ENCODE assay signal across 17 cellular contexts in the genomic region with DNA sequence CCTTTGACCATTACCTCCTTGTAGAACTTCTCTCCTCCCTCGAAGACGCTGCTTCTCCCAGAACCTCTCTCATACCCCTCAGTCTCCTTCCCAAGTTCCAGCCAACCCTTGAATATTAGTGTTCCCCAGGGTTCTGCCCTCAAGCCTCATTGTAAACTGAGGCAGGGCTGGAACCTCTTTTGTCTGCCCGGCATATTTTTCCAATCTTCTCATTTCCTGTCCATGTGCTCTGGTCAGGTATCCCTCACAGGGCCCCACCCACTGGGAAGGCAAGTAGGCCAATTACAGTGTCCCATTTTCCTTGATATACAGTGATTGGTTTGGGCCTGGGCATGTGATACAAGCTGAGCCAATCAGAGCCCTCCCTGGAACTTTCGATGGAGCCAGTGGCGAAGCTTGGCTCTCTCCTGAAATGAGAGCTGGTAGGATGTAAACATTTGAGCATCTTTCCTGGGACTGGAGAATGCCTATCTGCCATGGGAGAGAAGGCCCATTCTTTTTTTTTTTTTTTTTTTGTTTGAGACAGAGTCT. TPM values are rescaled to one million over a fixed set of nuclear protein-coding genes. Genes with fewer than 3 reads are reported as not detected.
A peak's percentile ranks its signal among the peaks of the same experiment; 100 is the strongest.
DNase-seq lines count a peak whose midpoint lies in the region; ATAC-seq lines count a peak whose summit lies in the region.
"Had no signal": no experiment of that assay in that cellular context is flagged by ENCODE, and none has a peak within 500 bp of the region (broad histone marks: within the 10 kb centered on the region; RNA-seq: fewer than 3 reads in every experiment).

No MANE protein-coding gene starts in this region.

- DNase-seq in activated CD4-positive, alpha-beta T cell treated with anti-CD3 and anti-CD28 coated beads for 36 hours = no peak
- DNase-seq in activated CD4-positive, alpha-beta T cell treated with anti-CD3 and anti-CD28 coated beads for 48 hours = no peak
- DNase-seq in CD4-positive, alpha-beta memory T cell = no peak
- DNase-seq in T-cell = no peak
- no peak for DNase-seq in memory B cell (ENCODE audit: low spot score in 2 of 2)
- no peak for DNase-seq in NCI-H2029 (lab: John Stamatoyannopoulos, UW)
- no peak for DNase-seq in amniotic stem cell (lab: John Stamatoyannopoulos, UW)
- DNase-seq: activated CD8-positive, alpha-beta memory T cell treated with anti-CD3 and anti-CD28 coated beads, Interleukin-2, amount 50 U/mL, for 4 hours; activated gamma-delta T cell; Caco-2; effector memory CD8-positive, alpha-beta T cell; Kasumi-1; left ventricle myocardium inferior; NCI-H1092 treated with DMSO at 0.1 percent for 48 hours; NCI-H526 treated with DMSO at 0.1 percent for 48 hours had no signal

- peaks cover 6% of the 10 kb centered on the region for H3K9me3 Mint-ChIP-seq in activated CD4-positive, alpha-beta T cell treated with anti-CD3 and anti-CD28 coated beads for 36 hours (ENCODE audit: low read depth)
- no peaks in the 10 kb centered on the region for H3K9me3 Mint-ChIP-seq in CD4-positive, alpha-beta memory T cell
- H3K9me3 Mint-ChIP-seq in T-cell (no peaks in the 10 kb centered on the region), memory B cell (no peaks in the 10 kb centered on the region)
- H3K9me3 Mint-ChIP-seq: effector memory CD8-positive, alpha-beta T cell had no signal

- intact Hi-C loops in activated CD4-positive, alpha-beta T cell treated with anti-CD3 and anti-CD28 coated beads for 36 hours (cut with DNase I, micrococcal nuclease) = loop anchor here in 1 of 2 experiments (5.0 kb wide), 2 partner anchors 274 to 1351 kb away; a partner anchor contains a TSS
- intact Hi-C loops in CD4-positive, alpha-beta memory T cell (cut with micrococcal nuclease) = no loop called here

- H3K4me3 ChIP-seq in CD4-positive, alpha-beta memory T cell (ENCODE audit: low read length in 2 of 2) = no peak overlapping the region
- H3K4me3 ChIP-seq: left ventricle myocardium inferior, thoracic aorta had no signal

- no peaks in the 10 kb centered on the region for H3K27me3 Mint-ChIP-seq in activated CD4-positive, alpha-beta T cell treated with anti-CD3 and anti-CD28 coated beads for 36 hours
- no peaks in the 10 kb centered on the region for H3K27me3 Mint-ChIP-seq in CD4-positive, alpha-beta memory T cell
- H3K27me3 Mint-ChIP-seq in T-cell (no peaks in the 10 kb centered on the region), memory B cell (no peaks in the 10 kb centered on the region)
- H3K27me3 Mint-ChIP-seq: effector memory CD8-positive, alpha-beta T cell had no signal

- no peaks in the 10 kb centered on the region for H3K36me3 ChIP-seq in CD4-positive, alpha-beta memory T cell (ENCODE audit: insufficient read depth, low read length)
- H3K36me3 ChIP-seq: left ventricle myocardium inferior, thoracic aorta had no signal

- H3K27ac ChIP-seq in CD4-positive, alpha-beta memory T cell (ENCODE audit: low read depth, low read length) = no peak overlapping the region
- H3K27ac ChIP-seq: left ventricle myocardium inferior, thoracic aorta had no signal

- H3K27ac Mint-ChIP-seq in activated CD4-positive, alpha-beta T cell treated with anti-CD3 and anti-CD28 coated beads for 36 hours = peak overlapping the region; percentile 23
- peak overlapping the region; percentile 87 to 97 (median 92) for H3K27ac Mint-ChIP-seq in CD4-positive, alpha-beta memory T cell
- peak overlapping the region; percentile 95 to 99 for H3K27ac Mint-ChIP-seq in T-cell
- H3K27ac Mint-ChIP-seq in memory B cell = peak overlapping the region; percentile 49

- no peaks in the 10 kb centered on the region for H3K27me3 ChIP-seq in CD4-positive, alpha-beta memory T cell (ENCODE audit: insufficient read depth, low read length)

- POLR2A ChIA-PET in activated CD4-positive, alpha-beta T cell treated with anti-CD3 and anti-CD28 coated beads for 36 hours (lab: Charles Lee) = no interaction called here
- POLR2A ChIA-PET in CD4-positive, alpha-beta memory T cell (lab: Charles Lee; ENCODE audit: partially characterized antibody) = interaction anchor here (5.4 to 7.2 kb wide), 5 partner anchors 16 to 88 kb away, joined by 38 to 430 read pairs (median 154); a partner anchor contains a TSS
- POLR2A ChIA-PET in T-cell (lab: Charles Lee) = no interaction called here

- ATAC-seq in activated CD4-positive, alpha-beta T cell treated with anti-CD3 and anti-CD28 coated beads for 36 hours = no peak
- ATAC-seq in T-cell (replicated peaks in 1 of 4) (no peak), memory B cell (ENCODE audit: low read depth) (no peak), GM18868 (IDR thresholded peaks at IDR 0.05; ENCODE audit: unreplicated experiment) (no peak)
- ATAC-seq: effector memory CD8-positive, alpha-beta T cell had no signal

- H3K9me3 ChIP-seq in CD4-positive, alpha-beta memory T cell (ENCODE audit: control insufficient read depth in 1 of 2, low read length in 2 of 2) = no peaks in the 10 kb centered on the region
- H3K9me3 ChIP-seq: Caco-2, left ventricle myocardium inferior, thoracic aorta had no signal

- peaks cover 97% of the 10 kb centered on the region for H3K4me1 ChIP-seq in CD4-positive, alpha-beta memory T cell (ENCODE audit: insufficient read depth, low read length)
- H3K4me1 ChIP-seq: Caco-2 had no signal

- CTCF ChIA-PET in activated CD4-positive, alpha-beta T cell treated with anti-CD3 and anti-CD28 coated beads for 36 hours (lab: Charles Lee) = interaction anchor here (1.2 kb wide), 1 partner anchor 25 kb away, joined by 3 read pairs; no protein-coding TSS in a partner anchor
- CTCF ChIA-PET in CD4-positive, alpha-beta memory T cell (lab: Charles Lee; ENCODE audit: partially characterized antibody) = interaction anchor here (0.7 to 7.2 kb wide), 5 partner anchors 15 to 133 kb away, joined by 3 to 130 read pairs (median 13); a partner anchor contains a TSS
- CTCF ChIA-PET in T-cell (lab: Charles Lee) = interaction anchor here in 1 of 2 donors (0.5 kb wide), 1 partner anchor 12 kb away, joined by 7 read pairs; no protein-coding TSS in a partner anchor

- H3K4me3 Mint-ChIP-seq in activated CD4-positive, alpha-beta T cell treated with anti-CD3 and anti-CD28 coated beads for 36 hours = no peak overlapping the region
- H3K4me3 Mint-ChIP-seq in CD4-positive, alpha-beta memory T cell = peak overlapping the region in 2 of 8 donors; percentile 11 to 58
- H3K4me3 Mint-ChIP-seq in T-cell (no peak overlapping the region), memory B cell (no peak overlapping the region)
- H3K4me3 Mint-ChIP-seq: effector memory CD8-positive, alpha-beta T cell had no signal

- H3K4me1 Mint-ChIP-seq in activated CD4-positive, alpha-beta T cell treated with anti-CD3 and anti-CD28 coated beads for 36 hours = peaks cover 96% of the 10 kb centered on the region
- H3K4me1 Mint-ChIP-seq in CD4-positive, alpha-beta memory T cell = peaks cover 76 to 99% (median 89%) of the 10 kb centered on the region in 4 donors
- peaks cover 94 to 96% (median 95%) of the 10 kb centered on the region in 3 donors for H3K4me1 Mint-ChIP-seq in T-cell
- peaks cover 78% of the 10 kb centered on the region for H3K4me1 Mint-ChIP-seq in memory B cell

- peaks cover 4% of the 10 kb centered on the region for H3K36me3 Mint-ChIP-seq in activated CD4-positive, alpha-beta T cell treated with anti-CD3 and anti-CD28 coated beads for 36 hours (ENCODE audit: low read depth)
- peaks cover 1 to 3% of the 10 kb centered on the region in 2 donors for H3K36me3 Mint-ChIP-seq in CD4-positive, alpha-beta memory T cell
- H3K36me3 Mint-ChIP-seq in T-cell = no peaks in the 10 kb centered on the region
- peaks cover 3% of the 10 kb centered on the region for H3K36me3 Mint-ChIP-seq in memory B cell

RNA-seq across cellular contexts. Expression of a gene that starts 57.1 kb away (rescaled TPM):
- total RNA-seq in activated CD4-positive, alpha-beta T cell treated with anti-CD3 and anti-CD28 coated beads for 36 hours = 10 to 100 TPM; 42.6 to 43.9 TPM
- total RNA-seq in CD4-positive, alpha-beta memory T cell = 10 to 100 TPM; 89.6 to 98.0 TPM
- polyA plus RNA-seq in CD4-positive, alpha-beta memory T cell = 10 to 100 TPM in 1 of 2 donors, 1 to 10 TPM in 1; 8.9 to 20.1 TPM
- 10 to 100 TPM; 20.7 to 99.7 (median 81.3) TPM for total RNA-seq in T-cell

Comparison
In these comparisons a context has a peak if more than half of its experiments do, and no peak if none do; other contexts are left out.
1. H3K27ac Mint-ChIP-seq: peak in every context shown above with its lines; median percentile 97 in T-cell; 92 in CD4-positive, alpha-beta memory T cell; 49 in memory B cell; 23 in activated CD4-positive, alpha-beta T cell treated with anti-CD3 and anti-CD28 coated beads for 36 hours.